In the genomic region with DNA sequence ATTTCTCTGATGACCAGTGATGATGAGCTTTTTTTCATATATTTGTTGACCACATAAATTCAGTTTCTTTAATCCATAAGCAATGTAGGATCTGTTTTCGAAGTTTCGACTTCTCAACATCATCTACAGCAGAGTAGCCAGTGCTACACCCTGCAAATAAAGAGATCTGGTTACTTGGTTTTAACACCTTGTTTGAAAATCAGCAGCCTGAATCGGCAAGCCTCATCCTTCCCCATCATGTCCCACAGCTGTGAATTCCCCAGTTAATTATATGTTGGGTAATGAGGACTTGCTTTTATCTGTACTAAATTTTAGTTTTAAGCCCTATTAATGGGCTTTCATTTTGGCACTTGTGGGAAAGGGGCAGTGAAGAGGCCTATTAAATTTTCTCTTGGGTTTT, we compare ENCODE assay signal across 18 cellular contexts.
A peak's percentile ranks its signal among the peaks of the same experiment; 100 is the strongest.
DNase-seq lines count a peak whose midpoint lies in the region; ATAC-seq, FAIRE-seq and TF ChIP-seq lines count a peak whose summit lies in the region.
"Had no signal": no experiment of that assay in that cellular context is flagged by ENCODE, and none has a peak within 500 bp of the region (broad histone marks: within the 10 kb centered on the region; RNA-seq: fewer than 3 reads in every experiment).

No MANE protein-coding gene starts in this region.

- no peak overlapping the region for H2AFZ ChIP-seq in GM12878 (ENCODE audit: control insufficient read depth, low read depth, low read length)

- H3K4me3 Mint-ChIP-seq in natural killer cell treated with Interleukin-12 subunit alpha and Interleukin-12 subunit beta and Interleukin-15 and Interleukin-18, amount 100 ng/mL, for 72 hours: no peak overlapping the region
- H3K4me3 Mint-ChIP-seq: B cell; CD4-positive, CD25-positive, alpha-beta regulatory T cell; CD8-positive, alpha-beta memory T cell; GM23338 had no signal

- no peaks in the 10 kb centered on the region for H3K36me3 ChIP-seq in GM12878 (ENCODE audit: control insufficient read depth in 2 of 2, insufficient read depth in 2 of 2, low read length in 1 of 2)
- H3K36me3 ChIP-seq: BLaER1 treated with 17β-estradiol and CSF1 and Interleukin-3, amounts not matched to agents 10 nM and 100 nM had no signal

- peak; percentile 62 for ATAC-seq in GM12878
- ATAC-seq in natural killer cell treated with Interleukin-12 subunit alpha and Interleukin-12 subunit beta and Interleukin-15 and Interleukin-18, amount 100 ng/mL, for 72 hours: no peak
- ATAC-seq: GM23338 had no signal

- no peak for TF ChIP-seq POLR2A in GM12878 (IDR thresholded peaks at IDR 0.05; ENCODE audit: low read depth, low read length)

- TF ChIP-seq RAD21 in GM12878 (IDR thresholded peaks at IDR 0.05; ENCODE audit: insufficient read depth, low read depth, low read length): no peak

- no peaks in the 10 kb centered on the region for H3K4me1 ChIP-seq in GM12878 (ENCODE audit: control insufficient read depth, insufficient read depth, low read length)
- H3K4me1 ChIP-seq: BLaER1 treated with 17β-estradiol and CSF1 and Interleukin-3, amounts not matched to agents 10 nM and 100 nM had no signal

- intact Hi-C loops in GM12878 (cut with micrococcal nuclease; ENCODE audit: unreplicated experiment): no loop called here

- no peak overlapping the region for H3K27ac ChIP-seq in GM12878 (ENCODE audit: control insufficient read depth, insufficient read depth)
- H3K27ac ChIP-seq: BLaER1 treated with 17β-estradiol and CSF1 and Interleukin-3, amounts not matched to agents 10 nM and 100 nM had no signal

- no peaks in the 10 kb centered on the region for H3K9me3 ChIP-seq in GM12878 (replicated peaks; ENCODE audit: control insufficient read depth, insufficient read depth, low read length)
- H3K9me3 ChIP-seq: BLaER1 treated with 17β-estradiol and CSF1 and Interleukin-3, amounts not matched to agents 10 nM and 100 nM had no signal

- CTCF ChIA-PET in GM12878 (lab: Yijun Ruan, JAX): interaction anchor here (0.8 to 7.8 kb wide), 11 partner anchors 8 to 92 kb away, joined by 3 to 77 read pairs (median 5); no protein-coding TSS in a partner anchor

- DNase-seq in NCI-H748 (lab: John Stamatoyannopoulos, UW; ENCODE audit: unreplicated experiment): peak; percentile 49
- DNase-seq in NCI-H748 treated with DMSO at 0.1 percent for 48 hours (lab: John Stamatoyannopoulos, UW): no peak
- peak; percentile 78 for DNase-seq in NCI-H1105 treated with DMSO at 0.1 percent for 48 hours (lab: John Stamatoyannopoulos, UW)
- DNase-seq in GM12878 (ENCODE audit: low read depth, low spot score): no peak
- DNase-seq in natural killer cell treated with Interleukin-12 subunit alpha and Interleukin-12 subunit beta and Interleukin-15 and Interleukin-18, amount 100 ng/mL, for 72 hours (ENCODE audit: low spot score): no peak
- DNase-seq in NCI-H2029 (lab: John Stamatoyannopoulos, UW): no peak
- no peak for DNase-seq in activated CD4-positive, alpha-beta T cell treated with anti-CD3 and anti-CD28 coated beads for 4 hours
- DNase-seq: CD4-positive, CD25-positive, alpha-beta regulatory T cell; CD8-positive, alpha-beta memory T cell; COR-L47; DMS 273 treated with DMSO at 0.1 percent for 48 hours; DMS53; GDM1; HCEC 1CT had no signal

- no peak overlapping the region for H3K4me2 ChIP-seq in GM12878 (ENCODE audit: control insufficient read depth, insufficient read depth)
- H3K4me2 ChIP-seq: BLaER1 treated with 17β-estradiol and CSF1 and Interleukin-3, amounts not matched to agents 10 nM and 100 nM; GM23338 had no signal

- H3K4me3 ChIP-seq in GM12878: no peak overlapping the region
- H3K4me3 ChIP-seq: BLaER1 treated with 17β-estradiol and CSF1 and Interleukin-3, amounts not matched to agents 10 nM and 100 nM; GM23338 had no signal

- H3K36me3 Mint-ChIP-seq in natural killer cell treated with Interleukin-12 subunit alpha and Interleukin-12 subunit beta and Interleukin-15 and Interleukin-18, amount 100 ng/mL, for 72 hours: no peaks in the 10 kb centered on the region
- H3K36me3 Mint-ChIP-seq: CD4-positive, CD25-positive, alpha-beta regulatory T cell; CD8-positive, alpha-beta memory T cell had no signal

- H3K9me3 Mint-ChIP-seq in natural killer cell treated with Interleukin-12 subunit alpha and Interleukin-12 subunit beta and Interleukin-15 and Interleukin-18, amount 100 ng/mL, for 72 hours: peaks cover 3% of the 10 kb centered on the region
- H3K9me3 Mint-ChIP-seq: GM23338 had no signal

- no peak overlapping the region for H3K27ac Mint-ChIP-seq in natural killer cell treated with Interleukin-12 subunit alpha and Interleukin-12 subunit beta and Interleukin-15 and Interleukin-18, amount 100 ng/mL, for 72 hours
- H3K27ac Mint-ChIP-seq: B cell; CD4-positive, CD25-positive, alpha-beta regulatory T cell; CD8-positive, alpha-beta memory T cell; GM23338 had no signal

- SMC1A ChIA-PET in GM12878 (lab: Charles Lee; ENCODE audit: uncharacterized antibody, unreplicated experiment): interaction anchor here (1.0 to 17.1 kb wide), 14 partner anchors 10 to 91 kb away, joined by 3 to 370 read pairs (median 14); no protein-coding TSS in a partner anchor

- peaks cover 0 to 3% of the 10 kb centered on the region in 2 donors for H3K27me3 Mint-ChIP-seq in natural killer cell treated with Interleukin-12 subunit alpha and Interleukin-12 subunit beta and Interleukin-15 and Interleukin-18, amount 100 ng/mL, for 72 hours
- H3K27me3 Mint-ChIP-seq: B cell; CD4-positive, CD25-positive, alpha-beta regulatory T cell; CD8-positive, alpha-beta memory T cell had no signal

- TF ChIP-seq EP300 in GM12878 (IDR thresholded peaks at IDR 0.05; ENCODE audit: borderline replicate concordance in 1 of 2, control insufficient read depth in 1 of 2, low read depth in 2 of 2, low read length in 2 of 2): peak; percentile 28 to 51; a peak in 1 of 4 replicates

- H3K4me1 Mint-ChIP-seq in natural killer cell treated with Interleukin-12 subunit alpha and Interleukin-12 subunit beta and Interleukin-15 and Interleukin-18, amount 100 ng/mL, for 72 hours (ENCODE audit: low read depth in 2 of 2): no peaks in the 10 kb centered on the region
- H3K4me1 Mint-ChIP-seq: B cell; CD4-positive, CD25-positive, alpha-beta regulatory T cell; CD8-positive, alpha-beta memory T cell had no signal

- FAIRE-seq in GM12878 (lab: Jason Lieb, UNC): no peak
- FAIRE-seq: H54 had no signal

- no peaks in the 10 kb centered on the region for H3K79me2 ChIP-seq in GM12878 (ENCODE audit: control insufficient read depth, insufficient read depth, low read length)

- RAD21 ChIA-PET in GM12878 (lab: Charles Lee; ENCODE audit: unreplicated experiment): interaction anchor here (0.6 to 8.1 kb wide), 10 partner anchors 10 to 192 kb away, joined by 3 to 129 read pairs (median 7); no protein-coding TSS in a partner anchor

- POLR2A ChIA-PET in GM12878 (lab: Charles Lee): interaction anchor here (0.8 to 4.0 kb wide), 7 partner anchors 9 to 77 kb away, joined by 3 to 61 read pairs (median 4); no protein-coding TSS in a partner anchor

- no peak for TF ChIP-seq CTCF in GM12878 (IDR thresholded peaks at IDR 0.05 in 2 of 3, conservative IDR thresholded peaks at IDR 0.05 in 1 of 3; ENCODE audit: control insufficient read depth in 2 of 3, extremely low read depth in 1 of 3, insufficient read depth in 1 of 3, low read depth in 3 of 3, low read length in 3 of 3)

- 24% methylated on average over 3 of the region's 3 CpGs for WGBS in GM12878 (ENCODE audit: insufficient coverage, insufficient replicate concordance, low lambda C conversion rate, missing lambda C conversion rate)

- H3K9ac ChIP-seq in GM12878 (ENCODE audit: control insufficient read depth, insufficient read depth, low read length): no peak overlapping the region
- H3K9ac ChIP-seq: BLaER1 treated with 17β-estradiol and CSF1 and Interleukin-3, amounts not matched to agents 10 nM and 100 nM had no signal

- no peaks in the 10 kb centered on the region for H4K20me1 ChIP-seq in GM12878 (ENCODE audit: control insufficient read depth, insufficient read depth)
- H4K20me1 ChIP-seq: BLaER1 treated with 17β-estradiol and CSF1 and Interleukin-3, amounts not matched to agents 10 nM and 100 nM had no signal

- H3K27me3 ChIP-seq in GM12878 (replicated peaks in 1 of 2; ENCODE audit: control insufficient read depth in 2 of 2, insufficient read depth in 2 of 2, low read length in 1 of 2): no peaks in the 10 kb centered on the region
- H3K27me3 ChIP-seq: BLaER1 treated with 17β-estradiol and CSF1 and Interleukin-3, amounts not matched to agents 10 nM and 100 nM had no signal

- in situ Hi-C loops in GM12878 (cut with MboI): no loop called here

- BruUV-seq in GM12878 (replicated peaks; lab: Mats Ljungman, UMichigan): no TSS peak

TF ChIP-seq in GM12878, 131 proteins besides CTCF, POLR2A, EP300 and RAD21 (continues in another document):
- TF ChIP-seq ZZZ3 (IDR thresholded peaks at IDR 0.05; ENCODE audit: control insufficient read depth, insufficient read length, low read depth): no peak
- TF ChIP-seq IKZF2 (IDR thresholded peaks at IDR 0.05): peak; percentile 83 to 89
- no peak for TF ChIP-seq CBX3 (IDR thresholded peaks at IDR 0.05; ENCODE audit: borderline replicate concordance, low read depth)
- peak; percentile 65 for TF ChIP-seq ATF7 (IDR thresholded peaks at IDR 0.05; ENCODE audit: low read depth)
- peak; percentile 99 for TF ChIP-seq MTA2 (IDR thresholded peaks at IDR 0.05; ENCODE audit: low read depth)
- TF ChIP-seq RAD51 (IDR thresholded peaks at IDR 0.05): no peak
- TF ChIP-seq MEF2B (IDR thresholded peaks at IDR 0.05; ENCODE audit: partially characterized antibody, poor library complexity, severe bottlenecking): peak; percentile 56

Comparison
In these comparisons a context has a peak if more than half of its experiments do, and no peak if none do; other contexts are left out.
1. DNase-seq: peak in NCI-H748 (single experiment) and NCI-H1105 treated with DMSO at 0.1 percent for 48 hours (single experiment); none in NCI-H748 treated with DMSO at 0.1 percent for 48 hours (single experiment), GM12878 (single experiment), natural killer cell treated with Interleukin-12 subunit alpha and Interleukin-12 subunit beta and Interleukin-15 and Interleukin-18, amount 100 ng/mL, for 72 hours (single experiment), NCI-H2029 (single experiment) and activated CD4-positive, alpha-beta T cell treated with anti-CD3 and anti-CD28 coated beads for 4 hours (0 of 2).